Comparison of ENCODE assay signal across 8 cellular contexts in genomic region chr9:97501177-97501971, GRCh38. TPM values are rescaled to one million over a fixed set of nuclear protein-coding genes. Genes with fewer than 3 reads are reported as not detected.
A peak's percentile ranks its signal among the peaks of the same experiment; 100 is the strongest.
DNase-seq lines count a peak whose midpoint lies in the region; ATAC-seq and TF ChIP-seq lines count a peak whose summit lies in the region.

TSS of gene TMOD1 (plus strand) at chr9:97501666. CDS start at chr9:97524189, 22,523 bp downstream.

- DNase-seq in NCI-H2081 (lab: John Stamatoyannopoulos, UW): peak; percentile 62 to 63
- DNase-seq in NCI-H2081 treated with DMSO at 0.1 percent for 48 hours (lab: John Stamatoyannopoulos, UW): no peak
- peak; percentile 41 for DNase-seq in NCI-H146 treated with DMSO at 0.1 percent for 48 hours (lab: John Stamatoyannopoulos, UW; ENCODE audit: unreplicated experiment)
- DNase-seq in WTC11 (ENCODE audit: low spot score): peak; percentile 73
- peak; percentile 51 for DNase-seq in lung (ENCODE audit: low spot score)
- peak; percentile 9 for DNase-seq in stimulated activated CD8-positive, alpha-beta memory T cell treated with anti-CD3 and anti-CD28 coated beads, Interleukin-15, amount 100 ng/mL, for 24 hours (ENCODE audit: low read depth)

- peaks cover 10% of the 10 kb centered on the region for H3K9me3 Mint-ChIP-seq in WTC11

- peak; percentile 50 for ATAC-seq in HG02610 (IDR thresholded peaks at IDR 0.05; ENCODE audit: unreplicated experiment)
- peak; percentile 71 for ATAC-seq in WTC11
- ATAC-seq in lung (ENCODE audit: insufficient read depth, low FRiP score): peak; percentile 88

- H3K9ac ChIP-seq in duodenal mucosa (ENCODE audit: low read depth in 1 of 2, low read length in 2 of 2): peak within 1 kb of the TSS; percentile 18 to 38

- H3K27ac Mint-ChIP-seq in WTC11: no peak within 1 kb of the TSS

- peaks cover 5 to 8% of the 10 kb centered on the region in 2 donors for H3K36me3 ChIP-seq in duodenal mucosa (ENCODE audit: control insufficient read depth in 1 of 2, insufficient read depth in 2 of 2, low read length in 2 of 2)
- H3K36me3 ChIP-seq in lung (ENCODE audit: control insufficient read depth in 2 of 2, insufficient read depth in 2 of 2, low read length in 2 of 2): peaks cover 2% of the 10 kb centered on the region in 2 donors

- H3K4me3 ChIP-seq in duodenal mucosa (ENCODE audit: low read depth in 1 of 2, low read length in 2 of 2) (peak within 1 kb of the TSS; percentile 60 to 72), lung (peak within 1 kb of the TSS; percentile 66)

- peaks cover 6% of the 10 kb centered on the region for H3K36me3 Mint-ChIP-seq in WTC11

- peaks cover 40% of the 10 kb centered on the region for H3K27me3 Mint-ChIP-seq in WTC11 (ENCODE audit: low read depth)

- peaks cover 21% of the 10 kb centered on the region for H3K4me1 Mint-ChIP-seq in WTC11

- peaks cover 16 to 20% of the 10 kb centered on the region in 2 donors for H3K4me1 ChIP-seq in duodenal mucosa (ENCODE audit: control insufficient read depth in 1 of 2, insufficient read depth in 2 of 2, low read length in 2 of 2)
- peaks cover 5 to 10% of the 10 kb centered on the region in 2 donors for H3K4me1 ChIP-seq in lung (ENCODE audit: control insufficient read depth in 2 of 2, insufficient read depth in 2 of 2, low read length in 2 of 2)

- CTCF ChIA-PET in WTC11 (lab: Charles Lee): interaction anchor here (0.5 to 5.5 kb wide), 22 partner anchors 9 to 645 kb away, joined by 3 to 77 read pairs (median 6); partner anchors contain the start of genes NCBP1, TDRD7 and TSTD2

- no peaks in the 10 kb centered on the region for H3K9me3 ChIP-seq in duodenal mucosa (ENCODE audit: control insufficient read depth in 1 of 2, low read length in 2 of 2)
- H3K9me3 ChIP-seq in lung (ENCODE audit: control insufficient read depth in 2 of 2, insufficient read depth in 1 of 2, low read length in 1 of 2): no peaks in the 10 kb centered on the region

- H3K4me3 Mint-ChIP-seq in WTC11: peak within 1 kb of the TSS; percentile 78

- WGBS in lung, 2 donors: 0 to 1% methylated on average over 32 to 87 of the region's 87 CpGs

- POLR2A ChIA-PET in WTC11 (lab: Charles Lee): interaction anchor here (0.6 to 2.6 kb wide), 6 partner anchors 21 to 431 kb away, joined by 3 to 9 read pairs (median 4); partner anchors contain the start of genes NCBP1 and TSTD2

- H3K27ac ChIP-seq in duodenal mucosa (ENCODE audit: low read depth, low read length) (no peak within 1 kb of the TSS), lung (ENCODE audit: low read depth in 1 of 2, low read length in 1 of 2) (peak within 1 kb of the TSS; percentile 52 to 93)

- peaks cover 28 to 48% of the 10 kb centered on the region in 2 donors for H3K27me3 ChIP-seq in duodenal mucosa (ENCODE audit: control insufficient read depth in 1 of 2, insufficient read depth in 2 of 2, low read length in 2 of 2)
- H3K27me3 ChIP-seq in lung (ENCODE audit: control insufficient read depth, insufficient read depth): no peaks in the 10 kb centered on the region

- no peak for TF ChIP-seq CTCF in WTC11 (IDR thresholded peaks at IDR 0.05)
- TF ChIP-seq CTCF in lung (IDR thresholded peaks at IDR 0.05; ENCODE audit: control extremely low read depth, extremely low read depth): no peak

TF ChIP-seq in WTC11, 78 proteins besides CTCF, POLR2A, EP300 and RAD21:
- no peak for TF ChIP-seq ZBTB21 (CRISPR knock-in tag; IDR thresholded peaks at IDR 0.05; ENCODE audit: borderline replicate concordance)
- TF ChIP-seq ZNF317 (CRISPR knock-in tag; IDR thresholded peaks at IDR 0.05; ENCODE audit: borderline replicate concordance, low read depth): no peak
- TF ChIP-seq ZBTB43 (CRISPR knock-in tag; IDR thresholded peaks at IDR 0.05): no peak
- no peak for TF ChIP-seq ZNF423 (CRISPR knock-in tag; IDR thresholded peaks at IDR 0.05)

RNA-seq across cellular contexts. Expression of gene TMOD1, which starts in this region (rescaled TPM):
- total RNA-seq in WTC11 (2021) (1.0 to 1.6 TPM (median 1.4 TPM) in 3 replicates), lung (1 to 10 TPM; 2.4 to 7.8 TPM)
- 1 to 10 TPM; 2.7 to 7.9 TPM for polyA plus RNA-seq in lung
